ENCODE assay signal across 1 cellular context in the genomic region with DNA sequence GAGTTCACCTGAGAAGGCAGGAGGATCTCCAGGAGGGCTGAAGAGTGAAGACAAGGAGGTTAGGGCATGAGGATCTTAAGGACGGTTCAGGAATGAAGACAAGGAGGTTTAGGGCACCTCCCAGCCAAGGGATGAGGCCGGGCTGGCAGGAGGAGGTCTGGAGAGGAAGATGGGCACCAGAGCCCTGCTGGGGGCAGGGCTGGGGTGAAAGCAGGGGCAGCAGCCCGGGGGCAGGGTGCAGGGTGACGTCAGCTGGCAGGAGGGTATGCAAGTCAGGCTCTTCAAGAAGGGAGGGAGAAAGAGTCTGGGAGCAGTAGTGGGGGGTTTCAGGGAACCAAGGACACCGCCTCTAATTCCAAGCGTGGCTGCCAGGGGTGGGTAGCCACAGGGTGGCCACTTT.
TF ChIP-seq lines count a peak whose summit lies in the region.

No MANE protein-coding gene starts in this region.

TF ChIP-seq in H1, 55 proteins besides CTCF, POLR2A, EP300 and RAD21:
- TF ChIP-seq JUND (IDR thresholded peaks at IDR 0.05; ENCODE audit: low read length): no peak
- no peak for TF ChIP-seq RBBP5 (IDR thresholded peaks at IDR 0.05; ENCODE audit: borderline replicate concordance, low read depth, low read length)
- TF ChIP-seq RFX5 (IDR thresholded peaks at IDR 0.05; ENCODE audit: borderline replicate concordance, low read depth, low read length): no peak
- no peak for TF ChIP-seq SIX5 (IDR thresholded peaks at IDR 0.05; ENCODE audit: low read depth, low read length)
- TF ChIP-seq GABPA (IDR thresholded peaks at IDR 0.05; ENCODE audit: borderline replicate concordance, insufficient read depth, low read length): no peak
- TF ChIP-seq FOSL1 (IDR thresholded peaks at IDR 0.05; ENCODE audit: insufficient read depth, low read depth, low read length): no peak
- TF ChIP-seq BACH1 (IDR thresholded peaks at IDR 0.05; ENCODE audit: low read length): no peak
- no peak for TF ChIP-seq TEAD4 (IDR thresholded peaks at IDR 0.05; ENCODE audit: low read depth, low read length)
- TF ChIP-seq ZNF274 (IDR thresholded peaks at IDR 0.05; ENCODE audit: borderline replicate concordance, extremely low read depth, low read length): no peak
- no peak for TF ChIP-seq SP2 (IDR thresholded peaks at IDR 0.05; ENCODE audit: low read length)
- TF ChIP-seq JUN (IDR thresholded peaks at IDR 0.05; ENCODE audit: low read depth, low read length): no peak
- TF ChIP-seq EGR1 (IDR thresholded peaks at IDR 0.05; ENCODE audit: borderline replicate concordance, low read depth, low read length): no peak
- no peak for TF ChIP-seq PHF8 (conservative IDR thresholded peaks at IDR 0.05; ENCODE audit: low read depth, low read length)
- TF ChIP-seq CREB1 (IDR thresholded peaks at IDR 0.05): no peak
- TF ChIP-seq YY1 (IDR thresholded peaks at IDR 0.05; ENCODE audit: low read depth, low read length): no peak
- no peak for TF ChIP-seq KDM1A (IDR thresholded peaks at IDR 0.05; ENCODE audit: borderline replicate concordance, low read length)
- TF ChIP-seq RXRA (IDR thresholded peaks at IDR 0.05; ENCODE audit: insufficient read depth, low read depth, low read length): no peak
- no peak for TF ChIP-seq NANOG (IDR thresholded peaks at IDR 0.05; ENCODE audit: insufficient read depth, low read depth, low read length, poor library complexity, severe bottlenecking)
- TF ChIP-seq POLR2AphosphoS5 (IDR thresholded peaks at IDR 0.05; ENCODE audit: low read depth, low read length): no peak
